17 cellular contexts compared by ENCODE assay signal in the genomic region with DNA sequence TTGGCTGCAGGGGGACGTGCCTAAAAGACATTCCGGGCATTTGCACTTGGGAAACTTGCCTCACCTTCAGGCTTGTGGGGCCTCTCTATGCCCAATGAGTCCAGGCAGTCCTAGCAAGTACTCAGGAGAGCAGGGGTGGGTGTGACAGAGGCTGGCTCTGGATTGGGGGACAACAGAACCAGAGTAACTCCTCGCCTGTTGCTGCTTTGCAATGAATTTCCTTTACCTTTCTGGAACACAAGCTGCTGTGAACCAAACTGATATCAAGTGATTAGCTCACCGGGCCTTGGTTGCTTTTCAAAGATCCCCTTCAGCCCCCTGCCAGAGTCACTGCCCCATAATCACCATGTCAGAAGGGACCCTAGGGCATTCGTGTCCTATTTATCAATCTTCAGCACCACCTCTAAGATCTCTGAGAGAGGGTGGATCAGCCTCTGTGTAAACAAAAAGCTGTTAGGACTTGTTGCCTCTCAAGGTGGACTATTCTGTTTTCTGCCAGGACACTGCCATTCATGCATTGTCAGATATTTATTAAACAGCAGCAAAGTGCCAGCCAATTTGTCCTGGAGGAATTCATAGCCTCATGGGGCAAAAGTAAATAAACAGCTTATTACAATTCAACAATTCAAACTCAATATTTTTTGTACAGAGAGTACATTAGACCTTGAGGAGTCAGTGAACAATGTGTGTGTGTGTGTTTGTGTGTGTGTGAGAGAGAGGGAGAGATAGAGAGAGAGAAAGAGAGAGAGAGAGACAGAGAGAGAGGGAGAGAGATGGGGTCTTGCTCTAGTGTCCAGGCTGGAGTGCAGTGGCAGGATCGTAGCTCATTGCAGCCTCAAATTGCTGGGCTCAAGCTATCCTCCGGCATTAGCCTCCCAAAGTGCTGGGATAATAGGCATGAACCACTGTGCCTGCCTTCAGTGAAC. TPM values are rescaled to one million over a fixed set of nuclear protein-coding genes. Genes with fewer than 3 reads are reported as not detected.
"Had no signal": no experiment of that assay in that cellular context is flagged by ENCODE, and none has a peak within 500 bp of the region (broad histone marks: within the 10 kb centered on the region; RNA-seq: fewer than 3 reads in every experiment).

No MANE protein-coding gene starts in this region.

- FAIRE-seq: kidney, small intestine had no signal

- ATAC-seq: left lung; mucosa of descending colon; naive thymus-derived CD4-positive, alpha-beta T cell; right cardiac atrium had no signal

- H3K27ac Mint-ChIP-seq: activated naive CD8-positive, alpha-beta T cell treated with anti-CD3 and anti-CD28 coated beads, Interleukin-2, amount 10 ng/mL, durations not matched to agents 7 days and 5 days; naive thymus-derived CD4-positive, alpha-beta T cell had no signal

- H3K36me3 ChIP-seq: breast epithelium, left lung, transverse colon had no signal

- H3K4me1 ChIP-seq: breast epithelium, left lung had no signal

- H3K79me2 ChIP-seq: hepatocyte had no signal

- H2AFZ ChIP-seq: hepatocyte had no signal

- H3K27me3 ChIP-seq: breast epithelium, hepatocyte, left lung, transverse colon had no signal

- H3K9me3 Mint-ChIP-seq: activated naive CD8-positive, alpha-beta T cell treated with anti-CD3 and anti-CD28 coated beads, Interleukin-2, amount 10 ng/mL, durations not matched to agents 7 days and 5 days; naive thymus-derived CD4-positive, alpha-beta T cell had no signal

- H3K27ac ChIP-seq: hepatocyte, left lung, transverse colon had no signal

- H3K36me3 Mint-ChIP-seq: activated naive CD8-positive, alpha-beta T cell treated with anti-CD3 and anti-CD28 coated beads, Interleukin-2, amount 10 ng/mL, durations not matched to agents 7 days and 5 days; naive thymus-derived CD4-positive, alpha-beta T cell had no signal

- H3K4me3 ChIP-seq: breast epithelium, hepatocyte, left lung, mucosa of descending colon, transverse colon had no signal

- H3K9me3 ChIP-seq: breast epithelium, left lung, mucosa of descending colon, transverse colon had no signal

- DNase-seq: activated CD4-positive, CD25-positive, alpha-beta regulatory T cell; activated naive CD4-positive, alpha-beta T cell; activated naive CD8-positive, alpha-beta T cell treated with anti-CD3 and anti-CD28 coated beads, Interleukin-2, amount 10 ng/mL, durations not matched to agents 7 days and 5 days; activated T-cell treated with anti-CD3 and anti-CD28 coated beads for 4 hours; kidney; left lung; mammary epithelial cell; mucosa of descending colon; naive thymus-derived CD4-positive, alpha-beta T cell; nucleus accumbens; right cardiac atrium; stimulated activated CD4-positive, alpha-beta T cell treated with anti-CD3 and anti-CD28 coated beads, Interleukin-4, amount 100 ng/mL, for 24 hours; stimulated activated naive CD4-positive, alpha-beta T cell; transverse colon had no signal

- H3K4me2 ChIP-seq: hepatocyte had no signal

- H3K4me3 Mint-ChIP-seq: activated naive CD8-positive, alpha-beta T cell treated with anti-CD3 and anti-CD28 coated beads, Interleukin-2, amount 10 ng/mL, durations not matched to agents 7 days and 5 days; naive thymus-derived CD4-positive, alpha-beta T cell had no signal

RNA-seq across cellular contexts. Expression of gene NFATC4, which starts 11.3 kb away (rescaled TPM):
- total RNA-seq: activated naive CD8-positive, alpha-beta T cell treated with anti-CD3 and anti-CD28 coated beads, Interleukin-2, amount 10 ng/mL, durations not matched to agents 7 days and 5 days; naive thymus-derived CD4-positive, alpha-beta T cell had no signal
- polyA plus RNA-seq: naive thymus-derived CD4-positive, alpha-beta T cell had no signal

RNA-seq across cellular contexts. Expression of gene NYNRIN, which starts 19.6 kb away (rescaled TPM):
- polyA plus RNA-seq: naive thymus-derived CD4-positive, alpha-beta T cell had no signal
